ENCODE assay signal across 6 cellular contexts in the genomic region with DNA sequence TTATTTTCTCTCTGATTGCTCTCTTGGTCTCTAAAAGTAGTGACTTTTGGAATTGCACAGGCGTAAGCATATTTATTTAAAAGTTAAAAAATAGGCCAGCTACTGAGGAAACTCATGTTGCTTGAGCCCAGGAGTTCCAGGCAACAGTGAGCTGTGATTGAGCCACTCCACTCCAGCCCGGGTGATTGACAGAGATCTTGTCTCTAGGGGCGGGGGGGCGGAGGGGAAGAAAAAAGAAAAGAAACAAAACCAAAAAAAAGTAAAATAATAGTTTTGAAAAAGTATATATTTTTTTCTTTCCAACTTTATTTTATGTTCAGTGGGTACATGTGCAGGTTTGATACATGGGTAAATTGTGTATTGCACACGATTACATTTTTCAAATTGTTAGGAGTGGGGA.
"Had no signal": no experiment of that assay in that cellular context is flagged by ENCODE, and none has a peak within 500 bp of the region (broad histone marks: within the 10 kb centered on the region; RNA-seq: fewer than 3 reads in every experiment).

No MANE protein-coding gene starts in this region.

- ATAC-seq: HepG2 had no signal

- DNase-seq: IMR-90, KBM-7, KG1 had no signal

- H3K27ac ChIP-seq: HL-60 had no signal

- FAIRE-seq: HepG2, HTR-8/SVneo had no signal
